ENCODE assay signal across 13 cellular contexts in genomic region chr13:67438465-67438864, GRCh38.
DNase-seq lines count a peak whose midpoint lies in the region; ATAC-seq and TF ChIP-seq lines count a peak whose summit lies in the region.
"Had no signal": no experiment of that assay in that cellular context is flagged by ENCODE, and none has a peak within 500 bp of the region (broad histone marks: within the 10 kb centered on the region; RNA-seq: fewer than 3 reads in every experiment).

No MANE protein-coding gene starts in this region.

- ATAC-seq in HG03457 (IDR thresholded peaks at IDR 0.05; ENCODE audit: unreplicated experiment) (no peak), HG02642 (IDR thresholded peaks at IDR 0.05; ENCODE audit: poor library complexity, unreplicated experiment) (no peak)
- ATAC-seq: effector memory CD8-positive, alpha-beta T cell had no signal

- DNase-seq in NOMO-1 treated with dmso at 0.1 percent for 144 hours (lab: John Stamatoyannopoulos, UW; ENCODE audit: unreplicated experiment) (peak; percentile 3), epithelial cell of proximal tubule (ENCODE audit: low read depth) (no peak), hippocampal formation (lab: John Stamatoyannopoulos, UW) (no peak)
- no peak for DNase-seq in activated CD4-positive, alpha-beta T cell treated with anti-CD3 and anti-CD28 coated beads, Interleukin-2, amount 50 U/mL, for 1 hour
- DNase-seq: activated CD4-positive, alpha-beta memory T cell treated with anti-CD3 and anti-CD28 coated beads, Interleukin-2, amount 10 ng/mL, durations not matched to agents 7 days and 5 days; effector memory CD8-positive, alpha-beta T cell; MG63; SHP77 treated with DMSO at 0.1 percent for 48 hours; stimulated activated naive CD4-positive, alpha-beta T cell had no signal

- no peaks in the 10 kb centered on the region for H3K36me3 ChIP-seq in HEK293 (ENCODE audit: control insufficient read depth in 2 of 2, insufficient read depth in 1 of 2, low read length in 2 of 2)
- H3K36me3 ChIP-seq: MG63 had no signal

- no peak overlapping the region for H3K27ac ChIP-seq in C4-2B
- H3K27ac ChIP-seq in HEK293 (ENCODE audit: extremely low read depth, low read depth, low read length), result no peak overlapping the region

- POLR2A ChIA-PET in HEK293 (lab: Yijun Ruan, JAX), result no interaction called here

- no peak overlapping the region for H3K4me3 ChIP-seq in HEK293 (ENCODE audit: low read depth, low read length)
- H3K4me3 ChIP-seq in epithelial cell of proximal tubule (ENCODE audit: low read depth, low read length), result no peak overlapping the region
- H3K4me3 ChIP-seq: MG63 had no signal

- H3K9me3 ChIP-seq in HEK293 (ENCODE audit: control insufficient read depth, insufficient read depth, low read depth, low read length), result no peaks in the 10 kb centered on the region
- H3K9me3 ChIP-seq: MG63 had no signal

- CTCF ChIA-PET in HEK293 (lab: Yijun Ruan, JAX), result interaction anchor here (0.6 kb wide), 1 partner anchor 1048 kb away, joined by 3 read pairs; no protein-coding TSS in a partner anchor

- no peaks in the 10 kb centered on the region for H3K4me1 ChIP-seq in HEK293 (ENCODE audit: control insufficient read depth, insufficient read depth, low read length)

- TF ChIP-seq CTCF in C4-2B (conservative IDR thresholded peaks at IDR 0.05) (peak; percentile 32), HEK293 (tag by site-specific recombination; IDR thresholded peaks at IDR 0.05) (no peak), epithelial cell of proximal tubule (conservative IDR thresholded peaks at IDR 0.05; ENCODE audit: low read depth, low read length) (peak; percentile 4)

TF ChIP-seq in HEK293, 187 proteins besides CTCF, POLR2A, EP300 and RAD21:
- TF ChIP-seq ZNF610 (tag by site-specific recombination; IDR thresholded peaks at IDR 0.05; ENCODE audit: borderline replicate concordance) (no peak), ZNF654 (tag by site-specific recombination; IDR thresholded peaks at IDR 0.05; ENCODE audit: low read depth) (peak; percentile 34)
